Comparison of ENCODE assay signal across 8 cellular contexts in the genomic region with DNA sequence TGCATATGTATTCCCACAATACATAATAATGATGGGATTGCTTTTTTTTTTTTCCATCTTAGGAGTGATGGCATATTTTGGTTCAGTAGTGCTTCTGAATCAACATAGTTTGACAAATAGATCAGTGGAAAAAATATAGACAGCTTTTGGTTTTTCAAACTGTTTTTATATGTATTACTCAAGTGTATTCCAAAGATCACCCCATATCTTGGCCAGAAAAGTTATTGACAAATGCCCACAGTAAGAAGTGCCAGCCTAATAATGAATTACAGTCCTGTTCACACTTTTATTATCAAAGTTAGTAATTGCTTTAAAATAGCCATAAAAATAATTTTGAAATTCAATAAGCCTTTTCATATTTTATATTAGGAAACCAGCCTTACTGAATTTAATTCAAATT.
"Had no signal": no experiment of that assay in that cellular context is flagged by ENCODE, and none has a peak within 500 bp of the region (broad histone marks: within the 10 kb centered on the region; RNA-seq: fewer than 3 reads in every experiment).

No MANE protein-coding gene starts in this region.

- FAIRE-seq: G401.6, GM12878, GM12891, GM12892, GM18507, GM19239 had no signal

- H3K4me3 ChIP-seq: GM12878 had no signal

- DNase-seq: GDM1, GF-D8 had no signal
